ENCODE assay signal across 8 cellular contexts in the genomic region with DNA sequence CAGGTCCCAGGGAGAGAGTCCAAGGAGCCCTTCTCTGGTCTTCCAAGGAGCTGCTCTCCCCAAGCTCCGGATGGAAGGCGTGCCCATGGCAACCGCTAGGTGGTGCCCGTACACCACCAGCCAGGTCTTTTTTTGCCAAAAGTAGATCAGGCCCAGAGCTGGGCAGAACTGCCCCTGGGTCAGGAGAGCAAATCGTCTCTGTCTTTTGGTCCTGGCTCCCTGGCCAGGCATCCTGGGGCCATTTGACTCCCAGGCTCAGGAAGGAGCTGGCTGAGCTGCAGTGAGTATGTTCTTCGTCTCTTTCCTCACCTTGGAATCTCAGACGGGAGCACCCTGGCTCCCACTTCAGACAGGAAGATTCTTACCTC. TPM values are rescaled to one million over a fixed set of nuclear protein-coding genes. Genes with fewer than 3 reads are reported as not detected.
DNase-seq lines count a peak whose midpoint lies in the region; ATAC-seq, FAIRE-seq and TF ChIP-seq lines count a peak whose summit lies in the region.

No MANE protein-coding gene starts in this region.

- H3K9ac ChIP-seq in colonic mucosa (ENCODE audit: low read depth in 2 of 2, low read length in 2 of 2) (peak overlapping the region; percentile 60 to 86), HepG2 (ENCODE audit: insufficient read depth, low read depth, low read length) (no peak overlapping the region)

- in situ Hi-C loops in HepG2 (cut with HindIII; ENCODE audit: extremely low pct_ligation_motif_present, low pct_unique_long_range_greater_than_20kb) = loop anchor here (5.0 kb wide), 2 partner anchors 33 to 37 kb away; no protein-coding TSS in a partner anchor

- H3K27ac ChIP-seq in DOHH2 (ENCODE audit: low read depth, low read length) (no peak overlapping the region), colonic mucosa (peak overlapping the region; percentile 89), HepG2 (ENCODE audit: extremely low read length, insufficient read depth, low read length) (no peak overlapping the region)

- CTCF ChIA-PET in HepG2 (lab: Yijun Ruan, JAX; ENCODE audit: low intra/inter-chr PET ratio, low total read pairs) = interaction anchor here (0.8 to 3.5 kb wide), 5 partner anchors 14 to 153 kb away, joined by 3 to 50 read pairs (median 4); no protein-coding TSS in a partner anchor

- TF ChIP-seq CTCF in DOHH2 (IDR thresholded peaks at IDR 0.05; ENCODE audit: low read depth, low read length, poor library complexity, severe bottlenecking) (peak; percentile 97), colonic mucosa (IDR thresholded peaks at IDR 0.05) (peak; percentile 95), HepG2 (CRISPR knock-in tag; IDR thresholded peaks at IDR 0.05) (peak; percentile 98)

- H3F3A ChIP-seq in DOHH2 (ENCODE audit: control insufficient read depth, insufficient read depth) = no peaks in the 10 kb centered on the region

- no peak overlapping the region for H2AFZ ChIP-seq in HepG2 (ENCODE audit: low read length)

- BruUV-seq in HepG2 (replicated peaks; lab: Mats Ljungman, UMichigan) = TSS peak; percentile 55

- peak; percentile 64 for ATAC-seq in HG02759 (IDR thresholded peaks at IDR 0.05; ENCODE audit: unreplicated experiment)
- ATAC-seq in HepG2 = peak; percentile 71
- ATAC-seq in GM21723 (IDR thresholded peaks at IDR 0.05; ENCODE audit: unreplicated experiment) = no peak

- no peaks in the 10 kb centered on the region for H3K36me3 ChIP-seq in DOHH2 (ENCODE audit: control insufficient read depth, low read length)
- H3K36me3 ChIP-seq in colonic mucosa = no peaks in the 10 kb centered on the region
- no peaks in the 10 kb centered on the region for H3K36me3 ChIP-seq in HepG2 (replicated peaks in 1 of 2; ENCODE audit: control insufficient read depth in 1 of 2, insufficient read depth in 2 of 2, low read length in 2 of 2)

- 2% methylated on average over 6 of the region's 7 CpGs for WGBS in HepG2 (ENCODE audit: low lambda C conversion rate)

- H3K4me1 ChIP-seq in DOHH2 (ENCODE audit: control insufficient read depth, low read length) = peaks cover 42% of the 10 kb centered on the region
- H3K4me1 ChIP-seq in colonic mucosa = peaks cover 10% of the 10 kb centered on the region
- H3K4me1 ChIP-seq in HepG2 (ENCODE audit: insufficient read depth, low read length) = peaks cover 90% of the 10 kb centered on the region

- no peak overlapping the region for H3K4me2 ChIP-seq in DOHH2 (ENCODE audit: low read length)
- peak overlapping the region; percentile 87 for H3K4me2 ChIP-seq in HepG2 (ENCODE audit: low read depth, low read length)

- H3K27me3 ChIP-seq in DOHH2 (ENCODE audit: control insufficient read depth, low read length) = peaks cover 15% of the 10 kb centered on the region
- H3K27me3 ChIP-seq in colonic mucosa = no peaks in the 10 kb centered on the region
- no peaks in the 10 kb centered on the region for H3K27me3 ChIP-seq in HepG2 (ENCODE audit: control insufficient read depth in 1 of 2, insufficient read depth in 2 of 2, low read length in 2 of 2)

- no peak for TF ChIP-seq POLR2A in HepG2 (IDR thresholded peaks at IDR 0.05; ENCODE audit: insufficient read depth in 1 of 2, low read depth in 2 of 2, low read length in 2 of 2)

- TF ChIP-seq EP300 in HepG2 (IDR thresholded peaks at IDR 0.05; ENCODE audit: low read depth in 2 of 2, low read length in 2 of 2) = no peak
- TF ChIP-seq EP300 in HepG2 (CRISPR knock-in tag; IDR thresholded peaks at IDR 0.05; ENCODE audit: borderline replicate concordance) = no peak

- peak; percentile 98 for TF ChIP-seq RAD21 in HepG2 (CRISPR knock-in tag; IDR thresholded peaks at IDR 0.05)

- H3K4me3 ChIP-seq in DOHH2 (ENCODE audit: low read length) = no peak overlapping the region
- peak overlapping the region; percentile 34 for H3K4me3 ChIP-seq in colonic mucosa
- H3K4me3 ChIP-seq in HepG2 (replicated peaks in 1 of 3; ENCODE audit: insufficient read depth in 1 of 3, low read depth in 2 of 3, low read length in 3 of 3) = peak overlapping the region in 2 of 3 experiments; percentile 11 to 61; a peak in 2 of 6 replicates

- no peaks in the 10 kb centered on the region for H3K9me2 ChIP-seq in DOHH2 (replicated peaks; ENCODE audit: control insufficient read depth, low read length)

- peak; percentile 8 for FAIRE-seq in HepG2 (lab: Jason Lieb, UNC)

- H4K20me1 ChIP-seq in DOHH2 (ENCODE audit: control insufficient read depth, insufficient read depth, low read depth, low read length) (no peaks in the 10 kb centered on the region), HepG2 (ENCODE audit: insufficient read depth, low read length) (no peaks in the 10 kb centered on the region)

- H3K79me2 ChIP-seq in DOHH2 (ENCODE audit: control insufficient read depth, low read length) (no peaks in the 10 kb centered on the region), HepG2 (ENCODE audit: insufficient read depth, low read length) (no peaks in the 10 kb centered on the region)

- no peaks in the 10 kb centered on the region for H3K9me3 ChIP-seq in DOHH2 (ENCODE audit: control insufficient read depth, insufficient read depth, low read length)
- no peaks in the 10 kb centered on the region for H3K9me3 ChIP-seq in colonic mucosa
- no peaks in the 10 kb centered on the region for H3K9me3 ChIP-seq in HepG2 (ENCODE audit: low read length)

- intact Hi-C loops in colonic mucosa (cut with DNase I) = loop anchor here (5.0 kb wide), 1 partner anchor 37 kb away; no protein-coding TSS in a partner anchor
- intact Hi-C loops in HepG2 (cut with micrococcal nuclease; ENCODE audit: unreplicated experiment) = loop anchor here (1.0 kb wide), 1 partner anchor 46 kb away; no protein-coding TSS in a partner anchor

- POLR2A ChIA-PET in HepG2 (lab: Yijun Ruan, JAX) = interaction anchor here (0.8 to 4.5 kb wide), 16 partner anchors 9 to 120 kb away, joined by 3 to 45 read pairs (median 4); a partner anchor contains a TSS

- DNase-seq in NCI-H460 (ENCODE audit: extremely low read depth, low read depth) (peak; percentile 69), colonic mucosa (peak; percentile 92), HepG2 (ENCODE audit: low spot score) (peak; percentile 64)
- peak; percentile 84 for DNase-seq in activated CD4-positive, alpha-beta T cell treated with anti-CD3 and anti-CD28 coated beads for 48 hours
- DNase-seq in stimulated activated CD4-positive, alpha-beta T cell treated with anti-CD3 and anti-CD28 coated beads, Interleukin-2, amount 100 ng/mL, for 4 hours (ENCODE audit: low read depth) = peak; percentile 61

RNA-seq across cellular contexts. Expression of a gene that starts 24.6 kb away (rescaled TPM):
- 12.6 and 16.5 TPM in 2 replicates for total RNA-seq in NCI-H460 (2014; rRNA removed; shearing (Covaris generic))
- polyA plus RNA-seq in NCI-H460 (2014; cell fraction: nucleus; rRNA removed) = 14.4 and 39.9 TPM in 2 replicates
- 10 to 100 TPM; 76.4 to 99.5 TPM for total RNA-seq in colonic mucosa
- 2.0 and 4.0 TPM in 2 replicates for total RNA-seq in HepG2 (2016; rRNA removed; fragmentation: Illumina TruSeq; extraction: Trizol)
- 4.5 and 8.9 TPM in 2 replicates for total RNA-seq in HepG2 (2016; cell fraction: cytosol; rRNA removed; fragmentation: Illumina TruSeq; extraction: Trizol; ENCODE audit: low read depth)
- total RNA-seq in HepG2 (2016; cell fraction: insoluble cytoplasmic fraction; rRNA removed; fragmentation: Illumina TruSeq; extraction: Trizol) = 1.9 and 4.2 TPM in 2 replicates
- total RNA-seq in HepG2 (2016; cell fraction: membrane; rRNA removed; fragmentation: Illumina TruSeq; extraction: Trizol) = 8.2 and 10.1 TPM in 2 replicates
- 3.1 and 4.6 TPM in 2 replicates for total RNA-seq in HepG2 (2016; cell fraction: nucleus; rRNA removed; fragmentation: Illumina TruSeq; extraction: Trizol)
- polyA plus RNA-seq in HepG2 (2011; rRNA removed) = 2.3 and 2.6 TPM in 2 replicates
- polyA plus RNA-seq in HepG2 (2011; cell fraction: cytosol; rRNA removed) = 1.8 and 3.4 TPM in 2 replicates
- polyA plus RNA-seq in HepG2 (2011; cell fraction: nucleus; rRNA removed) = 23.1 and 29.5 TPM in 2 replicates
- polyA plus RNA-seq in HepG2 (2012) = 6.8 and 9.9 TPM in 2 replicates
- polyA plus RNA-seq in HepG2 (2016; cell fraction: cytosol; fragmentation: Illumina TruSeq; extraction: Trizol; ENCODE audit: low read depth) = 13.0 TPM in 2 replicates
- 8.2 and 12.0 TPM in 2 replicates for polyA plus RNA-seq in HepG2 (2016; cell fraction: insoluble cytoplasmic fraction; fragmentation: Illumina TruSeq; extraction: Trizol; ENCODE audit: low read depth)
- polyA plus RNA-seq in HepG2 (2016; cell fraction: membrane; fragmentation: Illumina TruSeq; extraction: Trizol; ENCODE audit: low read depth) = 18.9 and 20.6 TPM in 2 replicates
- polyA plus RNA-seq in HepG2 (2016; cell fraction: nucleus; fragmentation: Illumina TruSeq; extraction: Trizol; ENCODE audit: insufficient read depth, low read depth) = 17.9 and 18.7 TPM in 2 replicates
- polyA minus RNA-seq in HepG2 (2011; rRNA and poly(A)+ RNA removed; ENCODE audit: low replicate concordance) = 5.3 and 5.6 TPM in 2 replicates
- 4.7 and 5.7 TPM in 2 replicates for polyA minus RNA-seq in HepG2 (2011; cell fraction: cytosol; rRNA and poly(A)+ RNA removed)
- polyA minus RNA-seq in HepG2 (2011; cell fraction: nucleus; rRNA and poly(A)+ RNA removed) = 3.2 and 4.1 TPM in 2 replicates

RNA-seq across cellular contexts. Expression of a gene that starts 25.0 kb away (rescaled TPM):
- not detected in 2 replicates for total RNA-seq in NCI-H460 (2014; rRNA removed; shearing (Covaris generic))
- not detected in 2 replicates for polyA plus RNA-seq in NCI-H460 (2014; cell fraction: nucleus; rRNA removed)
- under 1 TPM in 1 of 2 donors, not detected in 1; 0.52 TPM for total RNA-seq in colonic mucosa
- not detected in 2 replicates for total RNA-seq in HepG2 (2016; rRNA removed; fragmentation: Illumina TruSeq; extraction: Trizol)
- not detected in 2 replicates for total RNA-seq in HepG2 (2016; cell fraction: cytosol; rRNA removed; fragmentation: Illumina TruSeq; extraction: Trizol; ENCODE audit: low read depth)
- not detected in 2 replicates for total RNA-seq in HepG2 (2016; cell fraction: insoluble cytoplasmic fraction; rRNA removed; fragmentation: Illumina TruSeq; extraction: Trizol)
- total RNA-seq in HepG2 (2016; cell fraction: membrane; rRNA removed; fragmentation: Illumina TruSeq; extraction: Trizol) = not detected in 2 replicates
- total RNA-seq in HepG2 (2016; cell fraction: nucleus; rRNA removed; fragmentation: Illumina TruSeq; extraction: Trizol) = not detected in 2 replicates
- not detected in 2 replicates for polyA plus RNA-seq in HepG2 (2011; rRNA removed)
- not detected in 2 replicates for polyA plus RNA-seq in HepG2 (2011; cell fraction: cytosol; rRNA removed)
- polyA plus RNA-seq in HepG2 (2011; cell fraction: nucleus; rRNA removed) = not detected in 2 replicates
- polyA plus RNA-seq in HepG2 (2012) = not detected in 2 replicates
- polyA plus RNA-seq in HepG2 (2016; cell fraction: cytosol; fragmentation: Illumina TruSeq; extraction: Trizol; ENCODE audit: low read depth) = not detected in 2 replicates
- not detected in 2 replicates for polyA plus RNA-seq in HepG2 (2016; cell fraction: insoluble cytoplasmic fraction; fragmentation: Illumina TruSeq; extraction: Trizol; ENCODE audit: low read depth)
- not detected in 2 replicates for polyA plus RNA-seq in HepG2 (2016; cell fraction: membrane; fragmentation: Illumina TruSeq; extraction: Trizol; ENCODE audit: low read depth)
- polyA plus RNA-seq in HepG2 (2016; cell fraction: nucleus; fragmentation: Illumina TruSeq; extraction: Trizol; ENCODE audit: insufficient read depth, low read depth) = not detected in 2 replicates
- not detected in 2 replicates for polyA minus RNA-seq in HepG2 (2011; rRNA and poly(A)+ RNA removed; ENCODE audit: low replicate concordance)
- polyA minus RNA-seq in HepG2 (2011; cell fraction: cytosol; rRNA and poly(A)+ RNA removed) = not detected in 2 replicates
- not detected in 2 replicates for polyA minus RNA-seq in HepG2 (2011; cell fraction: nucleus; rRNA and poly(A)+ RNA removed)

RNA-seq across cellular contexts. Expression of a gene that starts 52.7 kb away (rescaled TPM):
- total RNA-seq in NCI-H460 (2014; rRNA removed; shearing (Covaris generic)) = 0.46 and 0.59 TPM in 2 replicates
- 0.57 and 1.2 TPM in 2 replicates for polyA plus RNA-seq in NCI-H460 (2014; cell fraction: nucleus; rRNA removed)
- total RNA-seq in colonic mucosa (1 to 10 TPM; 5.3 to 6.1 TPM), HepG2 (2016; rRNA removed; fragmentation: Illumina TruSeq; extraction: Trizol) (0.66 and 1.3 TPM in 2 replicates)
- 0.18 and 0.30 TPM in 2 replicates for total RNA-seq in HepG2 (2016; cell fraction: cytosol; rRNA removed; fragmentation: Illumina TruSeq; extraction: Trizol; ENCODE audit: low read depth)
- 0.22 and 1.3 TPM in 2 replicates for total RNA-seq in HepG2 (2016; cell fraction: insoluble cytoplasmic fraction; rRNA removed; fragmentation: Illumina TruSeq; extraction: Trizol)
- total RNA-seq in HepG2 (2016; cell fraction: membrane; rRNA removed; fragmentation: Illumina TruSeq; extraction: Trizol) = 0.38 and 0.65 TPM in 2 replicates
- 2.7 and 2.8 TPM in 2 replicates for total RNA-seq in HepG2 (2016; cell fraction: nucleus; rRNA removed; fragmentation: Illumina TruSeq; extraction: Trizol)
- polyA plus RNA-seq in HepG2 (2011; rRNA removed) = 4.0 and 6.3 TPM in 2 replicates
- polyA plus RNA-seq in HepG2 (2011; cell fraction: cytosol; rRNA removed) = 1.3 and 1.5 TPM in 2 replicates
- polyA plus RNA-seq in HepG2 (2011; cell fraction: nucleus; rRNA removed) = 16.3 and 18.1 TPM in 2 replicates
- polyA plus RNA-seq in HepG2 (2012) = 4.6 and 6.9 TPM in 2 replicates
- 0.32 and 0.38 TPM in 2 replicates for polyA plus RNA-seq in HepG2 (2016; cell fraction: cytosol; fragmentation: Illumina TruSeq; extraction: Trizol; ENCODE audit: low read depth)
- 0.47 and 0.99 TPM in 2 replicates for polyA plus RNA-seq in HepG2 (2016; cell fraction: insoluble cytoplasmic fraction; fragmentation: Illumina TruSeq; extraction: Trizol; ENCODE audit: low read depth)
- polyA plus RNA-seq in HepG2 (2016; cell fraction: membrane; fragmentation: Illumina TruSeq; extraction: Trizol; ENCODE audit: low read depth) = 0.88 and 0.98 TPM in 2 replicates
- polyA plus RNA-seq in HepG2 (2016; cell fraction: nucleus; fragmentation: Illumina TruSeq; extraction: Trizol; ENCODE audit: insufficient read depth, low read depth) = 11.9 and 13.8 TPM in 2 replicates
- 6.6 and 9.0 TPM in 2 replicates for polyA minus RNA-seq in HepG2 (2011; rRNA and poly(A)+ RNA removed; ENCODE audit: low replicate concordance)
- 0.59 and 0.88 TPM in 2 replicates for polyA minus RNA-seq in HepG2 (2011; cell fraction: cytosol; rRNA and poly(A)+ RNA removed)
- polyA minus RNA-seq in HepG2 (2011; cell fraction: nucleus; rRNA and poly(A)+ RNA removed) = 11.7 and 11.8 TPM in 2 replicates

RNA-seq across cellular contexts. Expression of a gene that starts 53.8 kb away (rescaled TPM):
- total RNA-seq in NCI-H460 (2014; rRNA removed; shearing (Covaris generic)) = not detected in 2 replicates
- polyA plus RNA-seq in NCI-H460 (2014; cell fraction: nucleus; rRNA removed) = not detected in 2 replicates
- total RNA-seq in colonic mucosa (10 to 100 TPM; 65.6 to 78.0 TPM), HepG2 (2016; rRNA removed; fragmentation: Illumina TruSeq; extraction: Trizol) (1.1 and 1.8 TPM in 2 replicates)
- total RNA-seq in HepG2 (2016; cell fraction: cytosol; rRNA removed; fragmentation: Illumina TruSeq; extraction: Trizol; ENCODE audit: low read depth) = 0.81 and 0.97 TPM in 2 replicates
- total RNA-seq in HepG2 (2016; cell fraction: insoluble cytoplasmic fraction; rRNA removed; fragmentation: Illumina TruSeq; extraction: Trizol) = 0.91 and 1.8 TPM in 2 replicates
- 1.1 and 1.2 TPM in 2 replicates for total RNA-seq in HepG2 (2016; cell fraction: membrane; rRNA removed; fragmentation: Illumina TruSeq; extraction: Trizol)
- 1.6 and 2.7 TPM in 2 replicates for total RNA-seq in HepG2 (2016; cell fraction: nucleus; rRNA removed; fragmentation: Illumina TruSeq; extraction: Trizol)
- 2.6 and 4.3 TPM in 2 replicates for polyA plus RNA-seq in HepG2 (2011; rRNA removed)
- 1.4 and 2.1 TPM in 2 replicates for polyA plus RNA-seq in HepG2 (2011; cell fraction: cytosol; rRNA removed)
- polyA plus RNA-seq in HepG2 (2011; cell fraction: nucleus; rRNA removed) = 13.9 and 14.3 TPM in 2 replicates
- 1.8 and 2.3 TPM in 2 replicates for polyA plus RNA-seq in HepG2 (2012)
- polyA plus RNA-seq in HepG2 (2016; cell fraction: cytosol; fragmentation: Illumina TruSeq; extraction: Trizol; ENCODE audit: low read depth) = 0.87 and 0.89 TPM in 2 replicates
- polyA plus RNA-seq in HepG2 (2016; cell fraction: insoluble cytoplasmic fraction; fragmentation: Illumina TruSeq; extraction: Trizol; ENCODE audit: low read depth) = 1.1 and 1.9 TPM in 2 replicates
- 0.50 and 0.61 TPM in 2 replicates for polyA plus RNA-seq in HepG2 (2016; cell fraction: membrane; fragmentation: Illumina TruSeq; extraction: Trizol; ENCODE audit: low read depth)
- 4.5 and 5.6 TPM in 2 replicates for polyA plus RNA-seq in HepG2 (2016; cell fraction: nucleus; fragmentation: Illumina TruSeq; extraction: Trizol; ENCODE audit: insufficient read depth, low read depth)
- polyA minus RNA-seq in HepG2 (2011; rRNA and poly(A)+ RNA removed; ENCODE audit: low replicate concordance) = 0.33 and 11.2 TPM in 2 replicates
- polyA minus RNA-seq in HepG2 (2011; cell fraction: cytosol; rRNA and poly(A)+ RNA removed) = 1.4 and 2.2 TPM in 2 replicates
- 3.9 and 5.8 TPM in 2 replicates for polyA minus RNA-seq in HepG2 (2011; cell fraction: nucleus; rRNA and poly(A)+ RNA removed)
